ENCODE assay signal across 7 cellular contexts in the genomic region with DNA sequence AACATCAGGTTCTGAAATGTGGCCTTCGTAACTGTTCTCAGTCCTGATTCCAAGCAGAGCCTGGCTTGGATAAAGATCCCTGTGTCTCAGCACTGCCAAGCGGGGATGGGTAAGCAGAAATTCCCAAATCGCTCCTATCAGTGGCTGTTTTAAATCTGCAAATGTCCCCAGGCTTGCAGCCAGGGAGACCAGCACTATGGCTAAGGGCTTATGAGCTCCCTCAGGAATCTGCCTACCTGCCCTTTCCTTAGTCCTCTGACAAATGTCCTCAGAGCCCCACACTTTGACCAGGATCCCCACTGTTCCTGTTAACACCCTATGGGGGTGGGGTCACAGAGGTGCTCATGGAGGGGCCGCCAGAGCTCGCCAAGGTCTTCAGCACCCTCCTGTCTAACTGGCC.
"Had no signal": no experiment of that assay in that cellular context is flagged by ENCODE, and none has a peak within 500 bp of the region (broad histone marks: within the 10 kb centered on the region; RNA-seq: fewer than 3 reads in every experiment).

No MANE protein-coding gene starts in this region.

- H3K4me3 Mint-ChIP-seq: HFFc6 had no signal

- H3K27ac ChIP-seq: GM23248 had no signal

- H3K27ac Mint-ChIP-seq: HFFc6 had no signal

- H2AFZ ChIP-seq: GM23248 had no signal

- H3K9me3 ChIP-seq: HAP-1 had no signal

- H3K4me3 ChIP-seq: GM23248, HAP-1, K562 had no signal

- H3K36me3 ChIP-seq: HAP-1 had no signal

- DNase-seq: GM23248, HFFc6, IMR-90, KG1 had no signal

- ATAC-seq: HCT116, K562 had no signal

- H3K9ac ChIP-seq: GM23248 had no signal

- H3K4me1 ChIP-seq: HAP-1 had no signal
